In genomic region chr2:200713003-200713703, GRCh38 we compare ENCODE assay signal across 8 cellular contexts.
DNase-seq lines count a peak whose midpoint lies in the region; ATAC-seq, FAIRE-seq and TF ChIP-seq lines count a peak whose summit lies in the region.

No MANE protein-coding gene starts in this region.

- TF ChIP-seq CTCF in H1 (IDR thresholded peaks at IDR 0.05; ENCODE audit: control extremely low read depth in 1 of 3, insufficient read depth in 1 of 3, low read depth in 1 of 3, low read length in 3 of 3): peak; percentile 39 to 72 (median 72)

- H3K27me3 Mint-ChIP-seq in memory B cell: peaks cover 8% of the 10 kb centered on the region

- peak overlapping the region; percentile 34 to 66 for H3K4me2 ChIP-seq in H1 (ENCODE audit: insufficient read depth in 1 of 2, low read depth in 2 of 2, low read length in 2 of 2)

- no peaks in the 10 kb centered on the region for H3K23me2 ChIP-seq in H1 (ENCODE audit: low read depth, low read length)

- no peaks in the 10 kb centered on the region for H3K36me3 ChIP-seq in H1 (ENCODE audit: control insufficient read depth in 2 of 4, insufficient read depth in 4 of 4, low read length in 3 of 4)

- H2BK20ac ChIP-seq in H1 (ENCODE audit: low read length): 0 out of 2 replicates have a peak overlapping the region, but pooled peaks have one; percentile 1

- peak overlapping the region in 3 of 4 experiments; percentile 17 to 50 (median 23); a peak in 4 of 8 replicates for H3K4me3 ChIP-seq in H1 (ENCODE audit: extremely low read depth in 1 of 4, insufficient read depth in 2 of 4, low read depth in 3 of 4, low read length in 4 of 4)

- peaks cover 0 to 5% (median 0%) of the 10 kb centered on the region in 4 experiments; a peak in 1 of 7 replicates for H3K4me1 ChIP-seq in H1 (replicated peaks in 1 of 4; ENCODE audit: control insufficient read depth in 3 of 4, insufficient read depth in 4 of 4, low read length in 3 of 4)

- FAIRE-seq in H1 (lab: Jason Lieb, UNC): peak; percentile 42

- no peaks in the 10 kb centered on the region for H4K20me1 ChIP-seq in H1 (replicated peaks in 1 of 2; ENCODE audit: control insufficient read depth in 1 of 2, insufficient read depth in 2 of 2, low read length in 2 of 2)

- H3K9ac ChIP-seq in H1 (replicated peaks in 1 of 4; ENCODE audit: extremely low read depth in 1 of 4, low read depth in 3 of 4, low read length in 3 of 4): no peak overlapping the region

- peak overlapping the region; percentile 15 for H4K5ac ChIP-seq in H1 (ENCODE audit: insufficient read length, low read depth, low read length)

- 0 out of 2 replicates have a peak overlapping the region, but pooled peaks have one; percentile 75 for H4K8ac ChIP-seq in H1 (ENCODE audit: extremely low read depth, insufficient read depth, low read length)

- peak overlapping the region; percentile 30 for H3K4ac ChIP-seq in H1 (replicated peaks; ENCODE audit: insufficient read length, low read depth, low read length)

- H3K56ac ChIP-seq in H1 (replicated peaks; ENCODE audit: insufficient read length, low read depth, low read length): no peak overlapping the region

- H2AFZ ChIP-seq in H1 (ENCODE audit: low read length): peak overlapping the region; percentile 85

- H3K36me3 Mint-ChIP-seq in memory B cell: no peaks in the 10 kb centered on the region

- no peaks in the 10 kb centered on the region for H3K79me1 ChIP-seq in H1 (ENCODE audit: low read depth, low read length)

- peak overlapping the region; percentile 93 for H3K27ac Mint-ChIP-seq in memory B cell

- CTCF ChIA-PET in H1 (lab: Charles Lee; ENCODE audit: partially characterized antibody): interaction anchor here (0.6 to 6.4 kb wide), 36 partner anchors 9 to 812 kb away, joined by 3 to 130 read pairs (median 4); partner anchors contain the start of gene AOX1

- H2BK15ac ChIP-seq in H1 (ENCODE audit: low read length): peak overlapping the region; percentile 75; the same call in 1 of the 2 replicates

- H3K14ac ChIP-seq in H1 (ENCODE audit: insufficient read length): no peak overlapping the region

- H4K91ac ChIP-seq in H1 (replicated peaks; ENCODE audit: insufficient read length, low read length): peak overlapping the region; percentile 87

- peak overlapping the region; percentile 36; the same call in 1 of the 2 replicates for H3K27ac ChIP-seq in H1 (ENCODE audit: low read depth, low read length)

- no peaks in the 10 kb centered on the region for H3K9me3 ChIP-seq in H1 (ENCODE audit: insufficient read depth in 2 of 2, low read depth in 1 of 2, low read length in 1 of 2)

- TF ChIP-seq EP300 in H1 (IDR thresholded peaks at IDR 0.05; ENCODE audit: borderline replicate concordance in 1 of 2, low read depth in 2 of 2, low read length in 2 of 2): no peak

- peak; percentile 99 for ATAC-seq in GM19468 (IDR thresholded peaks at IDR 0.05; ENCODE audit: extremely low read depth, unreplicated experiment)
- ATAC-seq in memory B cell (ENCODE audit: low read depth): peak; percentile 99

- peak overlapping the region; percentile 90; the same call in 1 of the 2 replicates for H2BK12ac ChIP-seq in H1 (ENCODE audit: low read depth, low read length)

- H3K27me3 ChIP-seq in H1 (replicated peaks in 1 of 4; ENCODE audit: control insufficient read depth in 3 of 4, extremely low read depth in 1 of 4, insufficient read depth in 3 of 4, low read length in 3 of 4): no peaks in the 10 kb centered on the region

- 19% methylated on average over 17 of the region's 17 CpGs; no CpG with 5 or more reads in 1 of the 2 experiments for WGBS in H1 (ENCODE audit: extremely low coverage in 1 of 2, insufficient coverage in 1 of 2, insufficient read length in 1 of 2, insufficient replicate concordance in 2 of 2, low coverage in 1 of 2, low lambda C conversion rate in 2 of 2, missing lambda C conversion rate in 1 of 2), 2 experiments

- H3K4me3 Mint-ChIP-seq in memory B cell: peak overlapping the region; percentile 75

- H3K23ac ChIP-seq in H1 (ENCODE audit: insufficient read length): no peak overlapping the region

- no peak overlapping the region for H2AK5ac ChIP-seq in H1 (ENCODE audit: low read depth, low read length)

- no peaks in the 10 kb centered on the region for H3K9me3 Mint-ChIP-seq in memory B cell

- peak; percentile 77 for DNase-seq in COLO829 (ENCODE audit: low spot score)
- DNase-seq in HS-27A (ENCODE audit: low read depth): peak; percentile 99
- DNase-seq in NK-92 (lab: John Stamatoyannopoulos, UW; ENCODE audit: unreplicated experiment): peak; percentile 66
- DNase-seq in activated CD8-positive, alpha-beta memory T cell treated with anti-CD3 and anti-CD28 coated beads for 4 hours (ENCODE audit: low read depth in 2 of 2): peak; percentile 78 to 93
- DNase-seq in H1 (ENCODE audit: low read depth in 1 of 2, low spot score in 2 of 2): peak; percentile 43 to 74
- peak; percentile 73 to 82 for DNase-seq in memory B cell (ENCODE audit: low spot score in 2 of 2)
- peak; percentile 87 for DNase-seq in stimulated activated CD8-positive, alpha-beta memory T cell treated with anti-CD3 and anti-CD28 coated beads, Interleukin-12 subunit alpha, Interleukin-12 subunit beta, amount 100 ng/mL, for 1 hour (ENCODE audit: low read depth)

- H3K79me2 ChIP-seq in H1 (ENCODE audit: control insufficient read depth in 1 of 2, insufficient read depth in 2 of 2, low read length in 2 of 2): no peaks in the 10 kb centered on the region

- peak overlapping the region; percentile 4; the same call in 1 of the 2 replicates for H2BK5ac ChIP-seq in H1 (ENCODE audit: low read depth, low read length)

- POLR2A ChIA-PET in H1 (lab: Charles Lee; ENCODE audit: partially characterized antibody): interaction anchor here (0.9 to 2.6 kb wide), 8 partner anchors 10 to 176 kb away, joined by 3 to 6 read pairs (median 4); partner anchors contain the start of genes CLK1, NIF3L1 and PPIL3

- peak overlapping the region; percentile 52; the same call in 1 of the 2 replicates for H3K18ac ChIP-seq in H1 (ENCODE audit: extremely low read depth, low read length)

- peaks cover 2% of the 10 kb centered on the region for H3K4me1 Mint-ChIP-seq in memory B cell

- TF ChIP-seq RAD21 in H1 (IDR thresholded peaks at IDR 0.05 in 1 of 2, conservative IDR thresholded peaks at IDR 0.05 in 1 of 2; ENCODE audit: low read depth in 2 of 2, low read length in 2 of 2): peak; percentile 90

- TF ChIP-seq POLR2A in H1 (IDR thresholded peaks at IDR 0.05; ENCODE audit: control extremely low read depth in 1 of 2, low read depth in 2 of 2, low read length in 2 of 2): peak in 1 of 2 experiments; percentile 47; a peak in 1 of 3 replicates

- no peak overlapping the region for H2BK120ac ChIP-seq in H1 (replicated peaks; ENCODE audit: low read depth, low read length)

TF ChIP-seq in H1, 55 proteins besides CTCF, POLR2A, EP300 and RAD21 (continues in another document):
- TF ChIP-seq CHD2 (IDR thresholded peaks at IDR 0.05; ENCODE audit: low read length): no peak
- peak; percentile 86 for TF ChIP-seq CREB1 (IDR thresholded peaks at IDR 0.05)
- no peak for TF ChIP-seq USF2 (IDR thresholded peaks at IDR 0.05; ENCODE audit: low read length)
- TF ChIP-seq MAFK (IDR thresholded peaks at IDR 0.05; ENCODE audit: low read depth, low read length): no peak
- TF ChIP-seq POLR2AphosphoS5 (IDR thresholded peaks at IDR 0.05; ENCODE audit: low read depth, low read length): 0 out of 2 replicates have a peak, but pooled peaks have one; percentile 31
- TF ChIP-seq KDM5A (IDR thresholded peaks at IDR 0.05; ENCODE audit: low read length): no peak
- peak in 1 of 2 experiments; percentile 60; a peak in 1 of 4 replicates for TF ChIP-seq SIN3A (conservative IDR thresholded peaks at IDR 0.05 in 1 of 2, IDR thresholded peaks at IDR 0.05 in 1 of 2; ENCODE audit: low read depth in 1 of 2, low read length in 2 of 2)
- no peak for TF ChIP-seq KDM4A (IDR thresholded peaks at IDR 0.05; ENCODE audit: low read depth, low read length, severe bottlenecking)

Comparison
In these comparisons a context has a peak if more than half of its experiments do, and no peak if none do; other contexts are left out.
1. Peak in every context shown above with its lines: DNase-seq, ATAC-seq, H3K4me3 ChIP-seq and H3K27ac ChIP-seq.